23 cellular contexts compared by ENCODE assay signal in genomic region chr3:36738701-36739100, GRCh38. TPM values are rescaled to one million over a fixed set of nuclear protein-coding genes. Genes with fewer than 3 reads are reported as not detected.
"Had no signal": no experiment of that assay in that cellular context is flagged by ENCODE, and none has a peak within 500 bp of the region (broad histone marks: within the 10 kb centered on the region; RNA-seq: fewer than 3 reads in every experiment).

No MANE protein-coding gene starts in this region.

- ATAC-seq: activated T-cell treated with anti-CD3 and anti-CD28 coated beads, Interleukin-2, amount 50 U/mL, for 4 hours; natural killer cell treated with Interleukin-12 subunit alpha and Interleukin-12 subunit beta and Interleukin-15 and Interleukin-18, amount 100 ng/mL, for 72 hours; SK-N-SH treated with all-trans-retinoic acid at 6 μM for 48 hours had no signal

- H3K4me1 ChIP-seq: breast epithelium, tibial artery had no signal

- H3K9me3 ChIP-seq: breast epithelium, tibial artery had no signal

- H2AFZ ChIP-seq: parathyroid adenoma had no signal

- H3K4me3 ChIP-seq: breast epithelium, lung, tibial artery had no signal

- DNase-seq: activated CD4-positive, alpha-beta T cell treated with anti-CD3 and anti-CD28 coated beads, Interleukin-2, amount 50 U/mL, for 1 hour; activated CD4-positive, CD25-positive, alpha-beta regulatory T cell treated with anti-CD3 and anti-CD28 coated beads, Interleukin-2, amount 50 U/mL, for 72 hours; activated CD8-positive, alpha-beta memory T cell treated with anti-CD3 and anti-CD28 coated beads, Interleukin-2, amount 50 U/mL, for 4 hours; activated naive CD4-positive, alpha-beta T cell treated with anti-CD3 and anti-CD28 coated beads for 36 hours; activated T-cell treated with anti-CD3 and anti-CD28 coated beads, Interleukin-2, amount 50 U/mL, for 4 hours; aorta; endodermal cell; foreskin melanocyte; glutamatergic neuron; kidney glomerular epithelial cell; stimulated activated CD4-positive, alpha-beta T cell treated with anti-CD3 and anti-CD28 coated beads, Interleukin-2, amount 100 ng/mL, for 24 hours; stimulated activated naive CD4-positive, alpha-beta T cell treated with Interleukin-2 at 50 U/mL for 16 hours; T-helper 1 cell; T1000; tibial artery had no signal

- H3K36me3 ChIP-seq: breast epithelium, tibial artery had no signal

- H3K27me3 ChIP-seq: breast epithelium had no signal

- H3K27ac ChIP-seq: breast epithelium, epithelial cell of prostate, parathyroid adenoma, tibial artery had no signal

- H3K9ac ChIP-seq: parathyroid adenoma had no signal

RNA-seq across cellular contexts. Expression of gene DCLK3, which starts 25.7 kb away (rescaled TPM):
- total RNA-seq: activated naive CD4-positive, alpha-beta T cell treated with anti-CD3 and anti-CD28 coated beads for 36 hours; activated T-cell treated with anti-CD3 and anti-CD28 coated beads, Interleukin-2, amount 50 U/mL, for 4 hours; chondrocyte; natural killer cell treated with Interleukin-12 subunit alpha and Interleukin-12 subunit beta and Interleukin-15 and Interleukin-18, amount 100 ng/mL, for 72 hours; renal cortical epithelial cell had no signal
